ENCODE assay signal across 31 cellular contexts in genomic region chr5:132044207-132044606, GRCh38. TPM values are rescaled to one million over a fixed set of nuclear protein-coding genes. Genes with fewer than 3 reads are reported as not detected.
DNase-seq lines count a peak whose midpoint lies in the region; ATAC-seq and TF ChIP-seq lines count a peak whose summit lies in the region.
"Had no signal": no experiment of that assay in that cellular context is flagged by ENCODE, and none has a peak within 500 bp of the region (broad histone marks: within the 10 kb centered on the region; RNA-seq: fewer than 3 reads in every experiment).

No MANE protein-coding gene starts in this region.

- no peaks in the 10 kb centered on the region for H4K20me1 ChIP-seq in Karpas-422 (ENCODE audit: insufficient read depth, low read depth, low read length)

- TF ChIP-seq POLR2A in NB4 (IDR thresholded peaks at IDR 0.05; ENCODE audit: extremely low read depth, insufficient read length): no peak
- TF ChIP-seq POLR2A in stomach (IDR thresholded peaks at IDR 0.05): no peak

- no peak overlapping the region for H2AFZ ChIP-seq in Karpas-422 (ENCODE audit: low read length)

- in situ Hi-C loops in GM13977 (cut with MboI; ENCODE audit: low pct_unique_long_range_greater_than_20kb, low sequenced_read_pairs, unreplicated experiment): no loop called here

- H3K4me1 ChIP-seq in Karpas-422 (ENCODE audit: low read length) (peaks cover 12% of the 10 kb centered on the region), stomach (no peaks in the 10 kb centered on the region)
- H3K4me1 ChIP-seq: SJCRH30 had no signal

- H3K27ac ChIP-seq in Karpas-422 (ENCODE audit: low read length) (no peak overlapping the region), stomach (no peak overlapping the region)
- H3K27ac ChIP-seq: KMS-11, SJCRH30 had no signal

- H3K4me2 ChIP-seq in Karpas-422 (ENCODE audit: low read depth, low read length, poor library complexity, severe bottlenecking): peak overlapping the region; percentile 10
- H3K4me2 ChIP-seq: KMS-11 had no signal

- no peak overlapping the region for H3K9ac ChIP-seq in Karpas-422 (ENCODE audit: low read length)
- H3K9ac ChIP-seq: KMS-11 had no signal

- no peaks in the 10 kb centered on the region for H3K36me3 ChIP-seq in Karpas-422 (ENCODE audit: insufficient read depth, low read length)
- H3K36me3 ChIP-seq in stomach: no peaks in the 10 kb centered on the region
- H3K36me3 ChIP-seq: SJCRH30 had no signal

- ATAC-seq in left lobe of liver (no peak), HG03520 (IDR thresholded peaks at IDR 0.05; ENCODE audit: unreplicated experiment) (no peak)
- ATAC-seq: effector memory CD8-positive, alpha-beta T cell had no signal

- TF ChIP-seq EP300 in stomach (IDR thresholded peaks at IDR 0.05): no peak

- H3K4me3 ChIP-seq in Karpas-422 (ENCODE audit: low read length) (no peak overlapping the region), NB4 (ENCODE audit: low read depth, low read length) (no peak overlapping the region), stomach (no peak overlapping the region)
- H3K4me3 ChIP-seq: SJCRH30 had no signal

- H3K9me3 ChIP-seq in Karpas-422 (ENCODE audit: low read length): no peaks in the 10 kb centered on the region
- H3K9me3 ChIP-seq in stomach: no peaks in the 10 kb centered on the region
- H3K9me3 ChIP-seq: SJCRH30 had no signal

- DNase-seq in Karpas-422 (no peak), NB4 (ENCODE audit: low read depth) (peak; percentile 38), left lobe of liver (ENCODE audit: low spot score) (peak; percentile 35), stomach (peak; percentile 23), GM13977 (ENCODE audit: low spot score) (no peak)
- no peak for DNase-seq in activated CD4-positive, CD25-positive, alpha-beta regulatory T cell (lab: John Stamatoyannopoulos, UW)
- DNase-seq: activated effector memory CD4-positive, alpha-beta T cell treated with anti-CD3 and anti-CD28 coated beads, Interleukin-2, amount 50 U/mL, for 16 hours; activated naive CD8-positive, alpha-beta T cell treated with anti-CD3 and anti-CD28 coated beads, Interleukin-2, amount 10 ng/mL, durations not matched to agents 7 days and 5 days; activated T-cell treated with anti-CD3 and anti-CD28 coated beads for 4 hours; caudate nucleus; cortex of kidney; effector memory CD8-positive, alpha-beta T cell; erythroblast; foreskin fibroblast; HCEC 1CT; mesenchymal stem cell; naive B cell; NCI-H1092; NCI-H187 treated with DMSO at 0.1 percent for 48 hours; NCI-H69; retina; SJCRH30; stimulated activated CD4-positive, alpha-beta T cell treated with anti-CD3 and anti-CD28 coated beads, Interleukin-2, amount 100 ng/mL, for 24 hours had no signal

- WGBS in stomach, 5 donors: 49 to 86% (median 83%) methylated on average over 6 to 10 of the region's 10 CpGs

- no peaks in the 10 kb centered on the region for H3K79me2 ChIP-seq in Karpas-422 (ENCODE audit: low read length)

- H3K27me3 ChIP-seq in Karpas-422 (ENCODE audit: low read length): no peaks in the 10 kb centered on the region
- H3K27me3 ChIP-seq in stomach: peaks cover 0 to 13% (median 0%) of the 10 kb centered on the region in 3 donors

- H3K9me2 ChIP-seq in Karpas-422 (replicated peaks; ENCODE audit: insufficient read depth, low read length): no peaks in the 10 kb centered on the region

- intact Hi-C loops in stomach (cut with DNase I; ENCODE audit: low total_unique reads): no loop called here

- TF ChIP-seq CTCF in NB4 (IDR thresholded peaks at IDR 0.05; ENCODE audit: low read depth, low read length) (no peak), stomach (IDR thresholded peaks at IDR 0.05) (no peak), GM13977 (IDR thresholded peaks at IDR 0.05; ENCODE audit: extremely low read depth, insufficient read depth, missing control alignments) (no peak)

RNA-seq across cellular contexts. Expression of gene IL3, which starts 16.2 kb away (rescaled TPM):
- not detected in 2 replicates for total RNA-seq in Karpas-422 (2014; rRNA removed; shearing (Covaris generic); ENCODE audit: low replicate concordance)
- total RNA-seq in left lobe of liver: not detected
- not detected for total RNA-seq in stomach
- not detected for polyA plus RNA-seq in stomach
- total RNA-seq: activated naive CD8-positive, alpha-beta T cell treated with anti-CD3 and anti-CD28 coated beads, Interleukin-2, amount 10 ng/mL, durations not matched to agents 7 days and 5 days; astrocyte; CD4-positive, alpha-beta T cell; Daoy; omental fat pad; RPMI7951; SJCRH30; urinary bladder had no signal
- polyA plus RNA-seq: urinary bladder had no signal

RNA-seq across cellular contexts. Expression of gene CSF2, which starts 29.4 kb away (rescaled TPM):
- not detected in 2 replicates for total RNA-seq in Karpas-422 (2014; rRNA removed; shearing (Covaris generic); ENCODE audit: low replicate concordance)
- total RNA-seq in left lobe of liver (not detected), stomach (not detected)
- polyA plus RNA-seq in stomach: not detected
- total RNA-seq: astrocyte; CD4-positive, alpha-beta T cell; omental fat pad; SJCRH30; urinary bladder had no signal
- polyA plus RNA-seq: urinary bladder had no signal

RNA-seq across cellular contexts. Expression of gene ACSL6, which starts 32.7 kb away (rescaled TPM):
- total RNA-seq in Karpas-422 (2014; rRNA removed; shearing (Covaris generic); ENCODE audit: low replicate concordance): not detected in 2 replicates
- 3.7 TPM for total RNA-seq in left lobe of liver
- 1 to 10 TPM in 3 of 5 donors, not detected in 2; 1.7 to 7.2 (median 2.9) TPM for total RNA-seq in stomach
- polyA plus RNA-seq in stomach: under 1 TPM; 0.19 to 0.61 (median 0.45) TPM
- total RNA-seq: RPMI7951, SJCRH30 had no signal

Comparison
In these comparisons a context has a peak if more than half of its experiments do, and no peak if none do; other contexts are left out.
1. DNase-seq: peak in NB4 (single experiment), left lobe of liver (single experiment) and stomach (single experiment); none in Karpas-422 (single experiment), activated CD4-positive, CD25-positive, alpha-beta regulatory T cell (0 of 4) and GM13977 (single experiment).